In genomic region chr20:53411129-53411528, GRCh38 we compare ENCODE assay signal across 7 cellular contexts.
"Had no signal": no experiment of that assay in that cellular context is flagged by ENCODE, and none has a peak within 500 bp of the region (broad histone marks: within the 10 kb centered on the region; RNA-seq: fewer than 3 reads in every experiment).

No MANE protein-coding gene starts in this region.

- DNase-seq: H9, HCEC 1CT had no signal

- H3K4me3 ChIP-seq: GM23338 had no signal

- FAIRE-seq: H1, H54, HepG2 had no signal

- ATAC-seq: GM23338, HepG2 had no signal

- H3K27ac ChIP-seq: HL-60 had no signal
